9 cellular contexts compared by ENCODE assay signal in genomic region chr17:29722411-29723198, GRCh38.
DNase-seq lines count a peak whose midpoint lies in the region; FAIRE-seq and TF ChIP-seq lines count a peak whose summit lies in the region.
"Had no signal": no experiment of that assay in that cellular context is flagged by ENCODE, and none has a peak within 500 bp of the region (broad histone marks: within the 10 kb centered on the region; RNA-seq: fewer than 3 reads in every experiment).

No MANE protein-coding gene starts in this region.

- H3K27ac ChIP-seq in HEK293 (ENCODE audit: extremely low read depth, low read depth, low read length) (no peak overlapping the region), right atrium auricular region (peak overlapping the region; percentile 80 to 86)
- H3K27ac ChIP-seq: C4-2B had no signal

- H3K27me3 ChIP-seq in right atrium auricular region = no peaks in the 10 kb centered on the region

- peaks cover 86% of the 10 kb centered on the region for H3K4me1 Mint-ChIP-seq in activated naive CD4-positive, alpha-beta T cell treated with anti-CD3 and anti-CD28 coated beads, Interleukin-2, amount 50 U/mL, for 24 hours

- peak overlapping the region; percentile 76 for H3K4me3 Mint-ChIP-seq in activated naive CD4-positive, alpha-beta T cell treated with anti-CD3 and anti-CD28 coated beads, Interleukin-2, amount 50 U/mL, for 24 hours

- H3K27ac Mint-ChIP-seq in activated naive CD4-positive, alpha-beta T cell treated with anti-CD3 and anti-CD28 coated beads, Interleukin-2, amount 50 U/mL, for 24 hours = peak overlapping the region; percentile 93

- H3K9me3 Mint-ChIP-seq in activated naive CD4-positive, alpha-beta T cell treated with anti-CD3 and anti-CD28 coated beads, Interleukin-2, amount 50 U/mL, for 24 hours = no peaks in the 10 kb centered on the region

- peak; percentile 1 for DNase-seq in activated CD4-positive, CD25-positive, alpha-beta regulatory T cell treated with anti-CD3 and anti-CD28 coated beads, Interleukin-2, amount 50 U/mL, for 16 hours (ENCODE audit: low read depth, low spot score)
- DNase-seq in activated CD4-positive, CD25-positive, alpha-beta regulatory T cell treated with anti-CD3 and anti-CD28 coated beads, Interleukin-2, amount 50 U/mL, for 72 hours = no peak
- DNase-seq in NCI-H2171 (lab: John Stamatoyannopoulos, UW) (peak; percentile 80), right atrium auricular region (ENCODE audit: low spot score) (peak; percentile 79), H54 (ENCODE audit: insufficient read length, low spot score) (no peak)
- peak; percentile 4 to 15 for DNase-seq in stimulated activated CD8-positive, alpha-beta memory T cell treated with anti-CD3 and anti-CD28 coated beads, Interleukin-2, amount 100 ng/mL, for 1 hour (ENCODE audit: low read depth in 2 of 2)

- no peaks in the 10 kb centered on the region for H3K36me3 ChIP-seq in HEK293 (ENCODE audit: control insufficient read depth in 2 of 2, insufficient read depth in 1 of 2, low read length in 2 of 2)
- no peaks in the 10 kb centered on the region for H3K36me3 ChIP-seq in right atrium auricular region

- H3K9me3 ChIP-seq in HEK293 (ENCODE audit: control insufficient read depth, insufficient read depth, low read depth, low read length) (no peaks in the 10 kb centered on the region), right atrium auricular region (no peaks in the 10 kb centered on the region)

- CTCF ChIA-PET in HEK293 (lab: Yijun Ruan, JAX) = interaction anchor here (0.5 to 2.4 kb wide), 8 partner anchors 11 to 1348 kb away, joined by 3 to 10 read pairs (median 4); no protein-coding TSS in a partner anchor

- no peak for TF ChIP-seq POLR2A in H54 (IDR thresholded peaks at IDR 0.05; ENCODE audit: low read depth, low read length)

- H3K4me1 ChIP-seq in HEK293 (ENCODE audit: control insufficient read depth, insufficient read depth, low read length) = peaks cover 8% of the 10 kb centered on the region; the same call in 1 of the 2 replicates
- H3K4me1 ChIP-seq in right atrium auricular region = peaks cover 0 to 50% of the 10 kb centered on the region in 2 donors

- TF ChIP-seq CTCF in HEK293 (tag by site-specific recombination; IDR thresholded peaks at IDR 0.05) (no peak), right atrium auricular region (IDR thresholded peaks at IDR 0.05) (no peak)

- no peaks in the 10 kb centered on the region for H3K27me3 Mint-ChIP-seq in activated naive CD4-positive, alpha-beta T cell treated with anti-CD3 and anti-CD28 coated beads, Interleukin-2, amount 50 U/mL, for 24 hours

- no peak for FAIRE-seq in H54 (lab: Jason Lieb, UNC)

- POLR2A ChIA-PET in HEK293 (lab: Yijun Ruan, JAX) = interaction anchor here (0.6 to 1.6 kb wide), 2 partner anchors 10 to 63 kb away, joined by 4 to 5 read pairs; no protein-coding TSS in a partner anchor

- H3K36me3 Mint-ChIP-seq in activated naive CD4-positive, alpha-beta T cell treated with anti-CD3 and anti-CD28 coated beads, Interleukin-2, amount 50 U/mL, for 24 hours = peaks cover 7% of the 10 kb centered on the region

- H3K4me3 ChIP-seq in HEK293 (ENCODE audit: low read depth, low read length) (no peak overlapping the region), right atrium auricular region (peak overlapping the region; percentile 8 to 16)

TF ChIP-seq in HEK293, 187 proteins besides CTCF, POLR2A, EP300 and RAD21:
- TF ChIP-seq ZNF416 (tag by site-specific recombination; IDR thresholded peaks at IDR 0.05) (no peak), ZNF266 (tag by site-specific recombination; IDR thresholded peaks at IDR 0.05; ENCODE audit: low read depth) (no peak), ZNF140 (tag by site-specific recombination; IDR thresholded peaks at IDR 0.05) (no peak), SCRT1 (tag by site-specific recombination; IDR thresholded peaks at IDR 0.05; ENCODE audit: borderline replicate concordance) (0 out of 2 replicates have a peak, but pooled peaks have one; percentile 64), SCRT2 (tag by site-specific recombination; IDR thresholded peaks at IDR 0.05) (peak; percentile 82), ZNF274 (IDR thresholded peaks at IDR 0.05; ENCODE audit: low read length) (no peak), ZNF274 (tag by site-specific recombination; IDR thresholded peaks at IDR 0.05; ENCODE audit: borderline replicate concordance) (no peak), ZNF155 (tag by site-specific recombination; IDR thresholded peaks at IDR 0.05) (no peak)
- TF ChIP-seq, protein P1, sequence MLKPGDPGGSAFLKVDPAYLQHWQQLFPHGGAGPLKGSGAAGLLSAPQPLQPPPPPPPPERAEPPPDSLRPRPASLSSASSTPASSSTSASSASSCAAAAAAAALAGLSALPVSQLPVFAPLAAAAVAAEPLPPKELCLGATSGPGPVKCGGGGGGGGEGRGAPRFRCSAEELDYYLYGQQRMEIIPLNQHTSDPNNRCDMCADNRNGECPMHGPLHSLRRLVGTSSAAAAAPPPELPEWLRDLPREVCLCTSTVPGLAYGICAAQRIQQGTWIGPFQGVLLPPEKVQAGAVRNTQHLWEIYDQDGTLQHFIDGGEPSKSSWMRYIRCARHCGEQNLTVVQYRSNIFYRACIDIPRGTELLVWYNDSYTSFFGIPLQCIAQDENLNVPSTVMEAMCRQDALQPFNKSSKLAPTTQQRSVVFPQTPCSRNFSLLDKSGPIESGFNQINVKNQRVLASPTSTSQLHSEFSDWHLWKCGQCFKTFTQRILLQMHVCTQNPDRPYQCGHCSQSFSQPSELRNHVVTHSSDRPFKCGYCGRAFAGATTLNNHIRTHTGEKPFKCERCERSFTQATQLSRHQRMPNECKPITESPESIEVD (tag by site-specific recombination; IDR thresholded peaks at IDR 0.05) = peak; percentile 89

Comparison
In these comparisons a context has a peak if more than half of its experiments do, and no peak if none do; other contexts are left out.
1. DNase-seq: peak in activated CD4-positive, CD25-positive, alpha-beta regulatory T cell treated with anti-CD3 and anti-CD28 coated beads, Interleukin-2, amount 50 U/mL, for 16 hours (single experiment), NCI-H2171 (single experiment), right atrium auricular region (single experiment) and stimulated activated CD8-positive, alpha-beta memory T cell treated with anti-CD3 and anti-CD28 coated beads, Interleukin-2, amount 100 ng/mL, for 1 hour (2 of 2); none in activated CD4-positive, CD25-positive, alpha-beta regulatory T cell treated with anti-CD3 and anti-CD28 coated beads, Interleukin-2, amount 50 U/mL, for 72 hours (single experiment) and H54 (single experiment).